In the genomic region with DNA sequence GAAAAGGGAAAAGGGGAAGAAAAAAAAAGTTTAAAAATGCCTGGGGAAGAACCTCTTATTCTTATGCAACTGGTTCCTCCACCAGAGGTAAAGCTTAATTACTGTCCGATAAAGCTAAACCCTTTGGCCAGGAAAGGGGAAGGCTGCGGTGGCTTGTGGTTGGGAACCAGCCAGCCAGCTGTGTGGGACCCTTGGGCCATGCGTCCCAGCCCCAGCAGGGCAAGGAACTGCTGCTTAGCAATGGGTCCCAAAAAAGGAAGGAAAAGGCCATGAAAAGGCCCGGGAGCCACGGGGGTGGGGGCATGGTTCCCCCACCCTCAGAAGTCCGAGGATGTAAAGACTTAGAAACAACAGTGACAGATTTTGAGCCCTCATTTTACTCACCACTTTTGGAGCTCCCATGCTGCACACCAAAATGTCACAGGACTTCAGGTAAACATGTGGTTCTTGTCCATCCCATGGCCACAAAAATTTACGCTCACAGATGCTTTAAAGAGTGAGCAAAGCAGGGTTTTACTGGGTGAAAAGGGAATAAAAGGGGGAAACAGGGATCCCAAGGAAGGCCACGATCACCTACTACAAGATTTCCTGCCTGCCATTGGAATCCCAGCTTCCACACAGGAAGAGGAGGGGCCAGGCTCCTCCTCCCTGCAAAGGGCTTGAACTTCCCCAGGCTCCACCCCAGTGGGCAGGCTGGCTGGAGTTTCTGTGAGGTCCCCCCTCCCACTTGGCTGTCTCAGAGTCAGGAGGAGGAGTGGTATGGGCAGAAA, we compare ENCODE assay signal across 1 cellular context.
TF ChIP-seq lines count a peak whose summit lies in the region.

No MANE protein-coding gene starts in this region.

TF ChIP-seq in endothelial cell of umbilical vein, 7 proteins besides CTCF, POLR2A, EP300 and RAD21:
- TF ChIP-seq, protein P1, sequence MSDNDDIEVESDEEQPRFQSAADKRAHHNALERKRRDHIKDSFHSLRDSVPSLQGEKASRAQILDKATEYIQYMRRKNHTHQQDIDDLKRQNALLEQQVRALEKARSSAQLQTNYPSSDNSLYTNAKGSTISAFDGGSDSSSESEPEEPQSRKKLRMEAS (IDR thresholded peaks at IDR 0.05; ENCODE audit: insufficient read depth, insufficient read length) = no peak
- TF ChIP-seq FOS (IDR thresholded peaks at IDR 0.05; ENCODE audit: borderline replicate concordance, insufficient read depth, low read length) (no peak), MYC (IDR thresholded peaks at IDR 0.05; ENCODE audit: low read depth, low read length) (no peak), POLR2AphosphoS5 (IDR thresholded peaks at IDR 0.05; ENCODE audit: insufficient read depth, low read depth, low read length) (no peak), EZH2 (IDR thresholded peaks at IDR 0.05; ENCODE audit: borderline replicate concordance, low read depth, low read length, severe bottlenecking) (no peak), JUN (IDR thresholded peaks at IDR 0.05; ENCODE audit: borderline replicate concordance, insufficient read depth, insufficient read length, low read depth) (no peak), GATA2 (IDR thresholded peaks at IDR 0.05; ENCODE audit: insufficient read depth, insufficient read length, low read depth, low read length) (no peak)
